In genomic region chr6:151494235-151494950, GRCh38 we compare ENCODE assay signal across 9 cellular contexts. TPM values are rescaled to one million over a fixed set of nuclear protein-coding genes. Genes with fewer than 3 reads are reported as not detected.
DNase-seq lines count a peak whose midpoint lies in the region; ATAC-seq and TF ChIP-seq lines count a peak whose summit lies in the region.
"Had no signal": no experiment of that assay in that cellular context is flagged by ENCODE, and none has a peak within 500 bp of the region (broad histone marks: within the 10 kb centered on the region; RNA-seq: fewer than 3 reads in every experiment).

No MANE protein-coding gene starts in this region.

- H3K4me1 Mint-ChIP-seq in progenitor cell of endocrine pancreas (ENCODE audit: low read depth) = peaks cover 3% of the 10 kb centered on the region

- peaks cover 47% of the 10 kb centered on the region for H3K27me3 Mint-ChIP-seq in progenitor cell of endocrine pancreas

- TF ChIP-seq CTCF in ascending aorta (IDR thresholded peaks at IDR 0.05) (no peak), progenitor cell of endocrine pancreas (IDR thresholded peaks at IDR 0.05; ENCODE audit: unreplicated experiment) (no peak)

- H3K4me3 Mint-ChIP-seq in progenitor cell of endocrine pancreas (ENCODE audit: low read depth) = peak overlapping the region; percentile 78

- DNase-seq in GM03348 (ENCODE audit: low spot score) (peak; percentile 44), NCI-H1105 (lab: John Stamatoyannopoulos, UW) (peak; percentile 41), ascending aorta (ENCODE audit: low spot score in 2 of 2) (peak in 1 of 2 donors; percentile 73), hepatic stellate cell (ENCODE audit: low spot score) (peak; percentile 41), progenitor cell of endocrine pancreas (ENCODE audit: low spot score, unreplicated experiment) (no peak), activated gamma-delta T cell (lab: John Stamatoyannopoulos, UW) (no peak)

- H3K9me3 ChIP-seq in ascending aorta = no peaks in the 10 kb centered on the region

- ATAC-seq in GM19397 (IDR thresholded peaks at IDR 0.05; ENCODE audit: unreplicated experiment) (no peak), GM19395 (IDR thresholded peaks at IDR 0.05; ENCODE audit: unreplicated experiment) (no peak)

- H3K36me3 ChIP-seq in ascending aorta = no peaks in the 10 kb centered on the region

- peak overlapping the region; percentile 62 to 66 for H3K27ac ChIP-seq in ascending aorta

- H3K36me3 Mint-ChIP-seq in progenitor cell of endocrine pancreas (ENCODE audit: insufficient read depth) = no peaks in the 10 kb centered on the region

- H3K27ac Mint-ChIP-seq in progenitor cell of endocrine pancreas = no peak overlapping the region

- peak overlapping the region; percentile 68 to 76 for H3K4me3 ChIP-seq in ascending aorta

- intact Hi-C loops in ascending aorta (cut with DNase I) = no loop called here

- no peaks in the 10 kb centered on the region for H3K27me3 ChIP-seq in ascending aorta

- no peaks in the 10 kb centered on the region for H3K9me3 Mint-ChIP-seq in progenitor cell of endocrine pancreas (ENCODE audit: low read depth)

- peaks cover 0 to 4% of the 10 kb centered on the region in 2 donors for H3K4me1 ChIP-seq in ascending aorta

RNA-seq across cellular contexts. Expression of gene CCDC170, which starts 0.6 kb away (rescaled TPM):
- total RNA-seq in ascending aorta (not detected), progenitor cell of endocrine pancreas (0.22 TPM in 1 of 2 replicates, not detected in the other)
- total RNA-seq: T-helper 2 cell treated with Interferon-gamma antibody and Interleukin-4, amounts not matched to agents 100 ng/mL and 5 ng/mL, for 36 hours had no signal

RNA-seq across cellular contexts. Expression of gene RMND1, which starts 42.5 kb away (rescaled TPM):
- total RNA-seq in ascending aorta = 3.8 TPM
- 38.5 and 40.2 TPM in 2 replicates for total RNA-seq in progenitor cell of endocrine pancreas

Comparison
In these comparisons a context has a peak if more than half of its experiments do, and no peak if none do; other contexts are left out.
1. DNase-seq: peak in GM03348 (single experiment), NCI-H1105 (single experiment) and hepatic stellate cell (single experiment); none in progenitor cell of endocrine pancreas (single experiment) and activated gamma-delta T cell (single experiment).